Comparison of ENCODE assay signal across 1 cellular context in the genomic region with DNA sequence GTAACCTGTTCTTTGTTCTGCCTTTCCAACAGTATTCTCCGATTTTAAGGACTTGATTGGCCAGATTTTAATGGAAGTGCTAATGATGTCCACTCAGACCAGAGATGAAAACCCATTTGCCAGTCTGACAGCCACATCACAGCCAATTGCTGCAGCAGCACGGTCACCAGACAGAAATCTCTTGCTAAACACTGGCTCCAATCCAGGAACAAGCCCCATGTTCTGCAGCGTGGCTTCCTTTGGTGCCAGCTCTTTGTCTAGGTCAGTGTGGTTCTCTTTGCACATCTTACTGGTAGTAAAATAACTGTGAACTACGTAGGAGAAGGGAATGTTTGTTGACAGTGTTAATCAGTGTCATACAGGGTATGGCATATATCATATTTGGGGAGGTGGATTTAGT.
TF ChIP-seq lines count a peak whose summit lies in the region.

No MANE protein-coding gene starts in this region.

TF ChIP-seq in GM23338, 12 proteins besides CTCF, POLR2A, EP300 and RAD21 (continued from another document):
- TF ChIP-seq, protein P1, sequence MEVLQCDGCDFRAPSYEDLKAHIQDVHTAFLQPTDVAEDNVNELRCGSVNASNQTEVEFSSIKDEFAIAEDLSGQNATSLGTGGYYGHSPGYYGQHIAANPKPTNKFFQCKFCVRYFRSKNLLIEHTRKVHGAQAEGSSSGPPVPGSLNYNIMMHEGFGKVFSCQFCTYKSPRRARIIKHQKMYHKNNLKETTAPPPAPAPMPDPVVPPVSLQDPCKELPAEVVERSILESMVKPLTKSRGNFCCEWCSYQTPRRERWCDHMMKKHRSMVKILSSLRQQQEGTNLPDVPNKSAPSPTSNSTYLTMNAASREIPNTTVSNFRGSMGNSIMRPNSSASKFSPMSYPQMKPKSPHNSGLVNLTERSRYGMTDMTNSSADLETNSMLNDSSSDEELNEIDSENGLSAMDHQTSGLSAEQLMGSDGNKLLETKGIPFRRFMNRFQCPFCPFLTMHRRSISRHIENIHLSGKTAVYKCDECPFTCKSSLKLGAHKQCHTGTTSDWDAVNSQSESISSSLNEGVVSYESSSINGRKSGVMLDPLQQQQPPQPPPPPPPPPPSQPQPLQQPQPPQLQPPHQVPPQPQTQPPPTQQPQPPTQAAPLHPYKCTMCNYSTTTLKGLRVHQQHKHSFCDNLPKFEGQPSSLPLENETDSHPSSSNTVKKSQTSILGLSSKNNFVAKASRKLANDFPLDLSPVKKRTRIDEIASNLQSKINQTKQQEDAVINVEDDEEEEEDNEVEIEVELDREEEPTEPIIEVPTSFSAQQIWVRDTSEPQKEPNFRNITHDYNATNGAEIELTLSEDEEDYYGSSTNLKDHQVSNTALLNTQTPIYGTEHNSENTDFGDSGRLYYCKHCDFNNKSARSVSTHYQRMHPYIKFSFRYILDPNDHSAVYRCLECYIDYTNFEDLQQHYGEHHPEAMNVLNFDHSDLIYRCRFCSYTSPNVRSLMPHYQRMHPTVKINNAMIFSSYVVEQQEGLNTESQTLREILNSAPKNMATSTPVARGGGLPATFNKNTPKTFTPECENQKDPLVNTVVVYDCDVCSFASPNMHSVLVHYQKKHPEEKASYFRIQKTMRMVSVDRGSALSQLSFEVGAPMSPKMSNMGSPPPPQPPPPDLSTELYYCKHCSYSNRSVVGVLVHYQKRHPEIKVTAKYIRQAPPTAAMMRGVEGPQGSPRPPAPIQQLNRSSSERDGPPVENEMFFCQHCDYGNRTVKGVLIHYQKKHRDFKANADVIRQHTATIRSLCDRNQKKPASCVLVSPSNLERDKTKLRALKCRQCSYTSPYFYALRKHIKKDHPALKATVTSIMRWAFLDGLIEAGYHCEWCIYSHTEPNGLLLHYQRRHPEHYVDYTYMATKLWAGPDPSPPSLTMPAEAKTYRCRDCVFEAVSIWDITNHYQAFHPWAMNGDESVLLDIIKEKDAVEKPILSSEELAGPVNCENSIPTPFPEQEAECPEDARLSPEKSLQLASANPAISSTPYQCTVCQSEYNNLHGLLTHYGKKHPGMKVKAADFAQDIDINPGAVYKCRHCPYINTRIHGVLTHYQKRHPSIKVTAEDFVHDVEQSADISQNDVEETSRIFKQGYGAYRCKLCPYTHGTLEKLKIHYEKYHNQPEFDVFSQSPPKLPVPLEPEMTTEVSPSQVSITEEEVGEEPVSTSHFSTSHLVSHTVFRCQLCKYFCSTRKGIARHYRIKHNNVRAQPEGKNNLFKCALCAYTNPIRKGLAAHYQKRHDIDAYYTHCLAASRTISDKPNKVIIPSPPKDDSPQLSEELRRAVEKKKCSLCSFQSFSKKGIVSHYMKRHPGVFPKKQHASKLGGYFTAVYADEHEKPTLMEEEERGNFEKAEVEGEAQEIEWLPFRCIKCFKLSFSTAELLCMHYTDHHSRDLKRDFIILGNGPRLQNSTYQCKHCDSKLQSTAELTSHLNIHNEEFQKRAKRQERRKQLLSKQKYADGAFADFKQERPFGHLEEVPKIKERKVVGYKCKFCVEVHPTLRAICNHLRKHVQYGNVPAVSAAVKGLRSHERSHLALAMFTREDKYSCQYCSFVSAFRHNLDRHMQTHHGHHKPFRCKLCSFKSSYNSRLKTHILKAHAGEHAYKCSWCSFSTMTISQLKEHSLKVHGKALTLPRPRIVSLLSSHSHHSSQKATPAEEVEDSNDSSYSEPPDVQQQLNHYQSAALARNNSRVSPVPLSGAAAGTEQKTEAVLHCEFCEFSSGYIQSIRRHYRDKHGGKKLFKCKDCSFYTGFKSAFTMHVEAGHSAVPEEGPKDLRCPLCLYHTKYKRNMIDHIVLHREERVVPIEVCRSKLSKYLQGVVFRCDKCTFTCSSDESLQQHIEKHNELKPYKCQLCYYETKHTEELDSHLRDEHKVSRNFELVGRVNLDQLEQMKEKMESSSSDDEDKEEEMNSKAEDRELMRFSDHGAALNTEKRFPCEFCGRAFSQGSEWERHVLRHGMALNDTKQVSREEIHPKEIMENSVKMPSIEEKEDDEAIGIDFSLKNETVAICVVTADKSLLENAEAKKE (CRISPR knock-in tag; IDR thresholded peaks at IDR 0.05), result no peak
TF ChIP-seq in GM23338: peak in this region for 1.
